In the genomic region with DNA sequence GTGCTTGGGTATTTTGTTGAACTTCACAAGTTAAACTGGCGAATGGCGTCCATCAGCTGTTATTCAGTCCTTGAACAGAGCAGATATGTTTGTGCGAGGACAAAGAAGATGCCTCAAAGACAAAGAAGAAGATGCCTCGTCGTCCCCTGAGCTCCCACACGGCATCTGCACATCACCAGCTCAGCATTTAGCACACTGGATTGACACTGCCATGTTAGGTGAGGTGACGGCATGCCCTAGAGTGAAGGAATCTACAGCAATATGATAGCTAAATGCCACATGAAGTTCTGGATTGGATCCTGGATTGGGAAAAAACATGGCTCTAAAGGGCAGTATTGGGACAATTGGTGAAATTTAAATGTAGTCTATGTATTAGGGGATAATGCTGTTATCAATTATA, we compare ENCODE assay signal across 23 cellular contexts.
"Had no signal": no experiment of that assay in that cellular context is flagged by ENCODE, and none has a peak within 500 bp of the region (broad histone marks: within the 10 kb centered on the region; RNA-seq: fewer than 3 reads in every experiment).

No MANE protein-coding gene starts in this region.

- H3K4me1 ChIP-seq: pancreas, prostate gland, right lobe of liver, thyroid gland had no signal

- H3K4me3 ChIP-seq: pancreas, prostate gland, right lobe of liver, sigmoid colon, stomach, thoracic aorta, thyroid gland, tibial nerve, upper lobe of left lung, vagina had no signal

- ATAC-seq: natural killer cell; pancreas; right lobe of liver; stimulated activated effector memory CD8-positive, alpha-beta T cell treated with anti-CD3 and anti-CD28 coated beads, Interleukin-12 subunit alpha, Interleukin-12 subunit beta, amount 100 ng/mL, for 72 hours; stimulated activated naive B cell treated with anti-CD40 and anti-IgM and Interleukin-4, amounts not matched to agents 10 μg/mL and 1 μg/mL and 100 μg/mL, for 72 hours had no signal

- DNase-seq: natural killer cell; nucleus accumbens; pancreas; right cardiac atrium; right lobe of liver; sigmoid colon; small intestine; stimulated activated CD4-positive, alpha-beta T cell treated with anti-CD3 and anti-CD28 coated beads, Interleukin-15, amount 100 ng/mL, for 24 hours; stimulated activated CD4-positive, alpha-beta T cell treated with anti-CD3 and anti-CD28 coated beads, Interleukin-2, amount 100 ng/mL, for 24 hours; stimulated activated CD4-positive, alpha-beta T cell treated with anti-CD3 and anti-CD28 coated beads, Interleukin-2, amount 100 ng/mL, for 48 hours; stimulated activated CD4-positive, alpha-beta T cell treated with anti-CD3 and anti-CD28 coated beads, Interleukin-4, amount 100 ng/mL, for 24 hours; stimulated activated naive B cell treated with anti-CD40 and anti-IgM and Interleukin-4, amounts not matched to agents 10 μg/mL and 1 μg/mL and 100 μg/mL, for 72 hours; stimulated activated naive CD4-positive, alpha-beta T cell treated with Interleukin-2 at 50 U/mL for 16 hours; stomach; thyroid gland; trophoblast cell; upper lobe of left lung had no signal

- H3K36me3 ChIP-seq: neutrophil, pancreas, prostate gland, right lobe of liver, stomach, thoracic aorta, thyroid gland, tibial nerve, upper lobe of left lung, vagina had no signal

- H3K9me3 ChIP-seq: neutrophil, pancreas, prostate gland, right lobe of liver, sigmoid colon, stomach, thoracic aorta, thyroid gland, tibial nerve, upper lobe of left lung, vagina had no signal

- H3K27ac ChIP-seq: neutrophil, pancreas, prostate gland, right lobe of liver, stomach, thoracic aorta, thyroid gland, tibial nerve, upper lobe of left lung, vagina had no signal

- H3K27me3 ChIP-seq: neutrophil, pancreas, right lobe of liver, sigmoid colon, stomach, thyroid gland, tibial nerve, upper lobe of left lung, vagina had no signal
